In the genomic region with DNA sequence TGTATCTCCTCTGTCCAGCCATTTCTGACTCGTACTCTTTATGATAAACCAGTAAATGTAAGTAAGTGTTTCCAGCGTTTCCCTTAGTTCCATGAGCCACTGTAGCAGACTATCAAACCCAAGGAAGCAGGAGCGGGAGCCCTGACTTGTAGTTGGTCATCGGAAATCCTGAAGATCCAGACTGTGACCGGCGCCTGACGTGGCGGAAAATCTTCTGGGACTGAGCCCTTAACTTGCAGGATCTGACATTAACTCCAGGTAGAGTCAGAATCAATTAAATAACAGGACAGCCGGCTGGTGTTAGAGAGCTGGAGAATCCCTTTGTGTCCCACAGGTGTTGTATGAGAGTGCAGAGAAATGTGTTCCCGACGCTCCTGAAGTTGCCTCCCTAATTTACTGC, we compare ENCODE assay signal across 19 cellular contexts. TPM values are rescaled to one million over a fixed set of nuclear protein-coding genes. Genes with fewer than 3 reads are reported as not detected.
DNase-seq lines count a peak whose midpoint lies in the region; ATAC-seq and TF ChIP-seq lines count a peak whose summit lies in the region.
"Had no signal": no experiment of that assay in that cellular context is flagged by ENCODE, and none has a peak within 500 bp of the region (broad histone marks: within the 10 kb centered on the region; RNA-seq: fewer than 3 reads in every experiment).

No MANE protein-coding gene starts in this region.

- H3K36me3 Mint-ChIP-seq in activated naive CD4-positive, alpha-beta T cell treated with anti-CD3 and anti-CD28 coated beads for 36 hours (ENCODE audit: low read depth) = peaks cover 42% of the 10 kb centered on the region
- peaks cover 32% of the 10 kb centered on the region for H3K36me3 Mint-ChIP-seq in endothelial cell (ENCODE audit: low read depth, unreplicated experiment)

- peak overlapping the region; percentile 21 for H3K27ac Mint-ChIP-seq in activated naive CD4-positive, alpha-beta T cell treated with anti-CD3 and anti-CD28 coated beads for 36 hours
- H3K27ac Mint-ChIP-seq in endothelial cell (ENCODE audit: unreplicated experiment) = peak overlapping the region; percentile 7

- no peak for TF ChIP-seq CTCF in endothelial cell (IDR thresholded peaks at IDR 0.05; ENCODE audit: unreplicated experiment)

- no peak for DNase-seq in activated naive CD4-positive, alpha-beta T cell treated with anti-CD3 and anti-CD28 coated beads for 36 hours
- DNase-seq in activated naive CD4-positive, alpha-beta T cell treated with anti-CD3 and anti-CD28 coated beads, Interleukin-2, amount 50 U/mL, for 16 hours = no peak
- DNase-seq in endothelial cell (ENCODE audit: low spot score) (no peak), sciatic nerve (ENCODE audit: low spot score) (peak; percentile 21), epidermal melanocyte (ENCODE audit: insufficient read length, low spot score) (no peak)
- DNase-seq: 8988T; ACHN; C1 segment of cervical spinal cord; Calu3; CD4-positive, alpha-beta memory T cell; COR-L47; DMS53; DMS79 treated with DMSO at 0.1 percent for 48 hours; GF-D8; GM23248; H7; HCEC 1CT had no signal

- no peaks in the 10 kb centered on the region for H3K27me3 Mint-ChIP-seq in activated naive CD4-positive, alpha-beta T cell treated with anti-CD3 and anti-CD28 coated beads for 36 hours (ENCODE audit: low read depth)
- peaks cover 8% of the 10 kb centered on the region for H3K27me3 Mint-ChIP-seq in endothelial cell (ENCODE audit: unreplicated experiment)
- H3K27me3 Mint-ChIP-seq: CD4-positive, alpha-beta memory T cell had no signal

- CTCF ChIA-PET in activated naive CD4-positive, alpha-beta T cell treated with anti-CD3 and anti-CD28 coated beads for 36 hours (lab: Charles Lee) = no interaction called here

- no peaks in the 10 kb centered on the region for H3K9me3 Mint-ChIP-seq in activated naive CD4-positive, alpha-beta T cell treated with anti-CD3 and anti-CD28 coated beads for 36 hours
- no peaks in the 10 kb centered on the region for H3K9me3 Mint-ChIP-seq in endothelial cell (ENCODE audit: unreplicated experiment)

- ATAC-seq in sciatic nerve (no peak), HG03045 (IDR thresholded peaks at IDR 0.05; ENCODE audit: unreplicated experiment) (no peak)
- ATAC-seq: A549 had no signal

- intact Hi-C loops in activated naive CD4-positive, alpha-beta T cell treated with anti-CD3 and anti-CD28 coated beads for 36 hours (cut with micrococcal nuclease) = no loop called here
- intact Hi-C loops in sciatic nerve (cut with DNase I) = no loop called here

- peaks cover 27% of the 10 kb centered on the region for H3K4me1 Mint-ChIP-seq in activated naive CD4-positive, alpha-beta T cell treated with anti-CD3 and anti-CD28 coated beads for 36 hours (ENCODE audit: low read depth)
- peaks cover 10% of the 10 kb centered on the region for H3K4me1 Mint-ChIP-seq in endothelial cell (ENCODE audit: unreplicated experiment)

- no peak overlapping the region for H3K4me3 Mint-ChIP-seq in activated naive CD4-positive, alpha-beta T cell treated with anti-CD3 and anti-CD28 coated beads for 36 hours
- H3K4me3 Mint-ChIP-seq in endothelial cell (ENCODE audit: unreplicated experiment) = no peak overlapping the region

RNA-seq across cellular contexts. Expression of a gene that starts 4.0 kb away (rescaled TPM):
- 10 to 100 TPM; 61.1 to 63.7 TPM for total RNA-seq in activated naive CD4-positive, alpha-beta T cell treated with anti-CD3 and anti-CD28 coated beads for 36 hours
- total RNA-seq in endothelial cell (ENCODE audit: unreplicated experiment) = 93.9 TPM
- total RNA-seq in sciatic nerve = 55.7 TPM

RNA-seq across cellular contexts. Expression of a gene that starts 4.1 kb away (rescaled TPM):
- total RNA-seq in activated naive CD4-positive, alpha-beta T cell treated with anti-CD3 and anti-CD28 coated beads for 36 hours = 10 to 100 TPM; 22.8 to 25.6 TPM
- total RNA-seq in endothelial cell (ENCODE audit: unreplicated experiment) (15.9 TPM), sciatic nerve (12.1 TPM)

RNA-seq across cellular contexts. Expression of a gene that starts 26.0 kb away (rescaled TPM):
- 10 to 100 TPM; 29.7 to 29.9 TPM for total RNA-seq in activated naive CD4-positive, alpha-beta T cell treated with anti-CD3 and anti-CD28 coated beads for 36 hours
- total RNA-seq in endothelial cell (ENCODE audit: unreplicated experiment) = 17.7 TPM
- total RNA-seq in sciatic nerve = 18.1 TPM

RNA-seq across cellular contexts. Expression of a gene that starts 45.7 kb away (rescaled TPM):
- total RNA-seq in activated naive CD4-positive, alpha-beta T cell treated with anti-CD3 and anti-CD28 coated beads for 36 hours = 1 to 10 TPM; 2.7 to 3.0 TPM
- total RNA-seq in endothelial cell (ENCODE audit: unreplicated experiment) (24.6 TPM), sciatic nerve (10.1 TPM)
